In genomic region chr3:25662921-25663320, GRCh38 we compare ENCODE assay signal across 8 cellular contexts. TPM values are rescaled to one million over a fixed set of nuclear protein-coding genes. Genes with fewer than 3 reads are reported as not detected.
DNase-seq lines count a peak whose midpoint lies in the region; ATAC-seq and TF ChIP-seq lines count a peak whose summit lies in the region.

No MANE protein-coding gene starts in this region.

- ATAC-seq in RWPE2 (ENCODE audit: low read depth) = no peak
- ATAC-seq in activated CD4-positive, CD25-positive, alpha-beta regulatory T cell treated with anti-CD3 and anti-CD28 coated beads, Interleukin-2, amount 50 U/mL, for 24 hours = no peak

- H3K79me2 ChIP-seq in DOHH2 (ENCODE audit: control insufficient read depth, low read length) = peaks cover 73% of the 10 kb centered on the region

- H3K27ac ChIP-seq in DOHH2 (ENCODE audit: low read depth, low read length) (peak overlapping the region; percentile 82), RWPE2 (ENCODE audit: poor library complexity, severe bottlenecking) (no peak overlapping the region), esophagus (ENCODE audit: low read depth in 2 of 2, low read length in 1 of 2) (peak overlapping the region; percentile 99 to 100), ovary (peak overlapping the region; percentile 98)

- peaks cover 3% of the 10 kb centered on the region; the same call in 1 of the 2 replicates for H3F3A ChIP-seq in DOHH2 (ENCODE audit: control insufficient read depth, insufficient read depth)

- no peaks in the 10 kb centered on the region for H3K9me2 ChIP-seq in DOHH2 (replicated peaks; ENCODE audit: control insufficient read depth, low read length)

- H3K4me3 ChIP-seq in DOHH2 (ENCODE audit: low read length) = peak overlapping the region; percentile 90
- H3K4me3 ChIP-seq in RWPE2 (ENCODE audit: severe bottlenecking) = peak overlapping the region; percentile 95
- H3K4me3 ChIP-seq in esophagus (ENCODE audit: low read depth in 1 of 2, low read length in 2 of 2) = peak overlapping the region; percentile 92 to 98
- H3K4me3 ChIP-seq in ovary = peak overlapping the region; percentile 71

- H3K27me3 ChIP-seq in DOHH2 (ENCODE audit: control insufficient read depth, low read length) (no peaks in the 10 kb centered on the region), RWPE2 (ENCODE audit: insufficient read depth, poor library complexity, severe bottlenecking) (no peaks in the 10 kb centered on the region), esophagus (ENCODE audit: control insufficient read depth in 1 of 2, insufficient read depth in 2 of 2, low read length in 2 of 2) (no peaks in the 10 kb centered on the region), ovary (no peaks in the 10 kb centered on the region)

- H3K9me3 ChIP-seq in DOHH2 (ENCODE audit: control insufficient read depth, insufficient read depth, low read length) = no peaks in the 10 kb centered on the region
- H3K9me3 ChIP-seq in RWPE2 (ENCODE audit: severe bottlenecking) = no peaks in the 10 kb centered on the region
- no peaks in the 10 kb centered on the region for H3K9me3 ChIP-seq in esophagus (ENCODE audit: control insufficient read depth in 2 of 2, insufficient read depth in 1 of 2, low read depth in 1 of 2, low read length in 1 of 2)
- H3K9me3 ChIP-seq in ovary = no peaks in the 10 kb centered on the region

- peak overlapping the region; percentile 94 for H3K4me2 ChIP-seq in DOHH2 (ENCODE audit: low read length)

- TF ChIP-seq CTCF in DOHH2 (IDR thresholded peaks at IDR 0.05; ENCODE audit: low read depth, low read length, poor library complexity, severe bottlenecking) (no peak), RWPE2 (IDR thresholded peaks at IDR 0.05; ENCODE audit: poor library complexity, severe bottlenecking) (no peak), ovary (IDR thresholded peaks at IDR 0.05) (no peak)

- no peak for TF ChIP-seq POLR2A in ovary (IDR thresholded peaks at IDR 0.05)

- DNase-seq in RWPE2 (ENCODE audit: low spot score) (no peak), ovary (no peak), D341Med (ENCODE audit: low spot score) (no peak), DMS153 (lab: John Stamatoyannopoulos, UW) (no peak)
- DNase-seq in activated CD4-positive, alpha-beta T cell treated with anti-CD3 and anti-CD28 coated beads, Interleukin-2, amount 50 U/mL, for 4 hours = no peak

- intact Hi-C loops in ovary (cut with DNase I) = loop anchor here in 2 of 4 donors (10.0 kb wide), 1 partner anchor 122 kb away; the partner anchor contains the start of gene NGLY1 (in 2 of the 2)

- WGBS in esophagus, 2 donors = 5% methylated on average over 4 of the region's 4 CpGs
- 2 to 5% (median 3%) methylated on average over 4 of the region's 4 CpGs for WGBS in ovary, 3 donors

- TF ChIP-seq EP300 in ovary (IDR thresholded peaks at IDR 0.05) = no peak

- H4K20me1 ChIP-seq in DOHH2 (ENCODE audit: control insufficient read depth, insufficient read depth, low read depth, low read length) = peaks cover 13% of the 10 kb centered on the region

- H3K4me1 ChIP-seq in DOHH2 (ENCODE audit: control insufficient read depth, low read length) (peaks cover 62% of the 10 kb centered on the region), RWPE2 (ENCODE audit: insufficient read depth, poor library complexity, severe bottlenecking) (peaks cover 22% of the 10 kb centered on the region), esophagus (ENCODE audit: control insufficient read depth in 2 of 2, insufficient read depth in 2 of 2, low read length in 1 of 2) (no peaks in the 10 kb centered on the region), ovary (ENCODE audit: insufficient read depth) (peaks cover 1% of the 10 kb centered on the region)

- peaks cover 27% of the 10 kb centered on the region for H3K36me3 ChIP-seq in DOHH2 (ENCODE audit: control insufficient read depth, low read length)
- peaks cover 3% of the 10 kb centered on the region; the same call in 1 of the 2 replicates for H3K36me3 ChIP-seq in RWPE2 (ENCODE audit: low read depth)
- no peaks in the 10 kb centered on the region for H3K36me3 ChIP-seq in esophagus (ENCODE audit: control insufficient read depth in 2 of 2, insufficient read depth in 2 of 2, low read length in 1 of 2)
- no peaks in the 10 kb centered on the region for H3K36me3 ChIP-seq in ovary

RNA-seq across cellular contexts. Expression of gene TOP2B, which starts 1.8 kb away (rescaled TPM):
- polyA plus RNA-seq in esophagus (10 to 100 TPM; 28.5 to 47.1 TPM), ovary (10 to 100 TPM; 65.3 to 73.5 TPM)
- 100 to 1,000 TPM in 4 of 7 donors, 10 to 100 TPM in 3; 90.1 to 134 (median 109) TPM for total RNA-seq in ovary
